ENCODE assay signal across 19 cellular contexts in the genomic region with DNA sequence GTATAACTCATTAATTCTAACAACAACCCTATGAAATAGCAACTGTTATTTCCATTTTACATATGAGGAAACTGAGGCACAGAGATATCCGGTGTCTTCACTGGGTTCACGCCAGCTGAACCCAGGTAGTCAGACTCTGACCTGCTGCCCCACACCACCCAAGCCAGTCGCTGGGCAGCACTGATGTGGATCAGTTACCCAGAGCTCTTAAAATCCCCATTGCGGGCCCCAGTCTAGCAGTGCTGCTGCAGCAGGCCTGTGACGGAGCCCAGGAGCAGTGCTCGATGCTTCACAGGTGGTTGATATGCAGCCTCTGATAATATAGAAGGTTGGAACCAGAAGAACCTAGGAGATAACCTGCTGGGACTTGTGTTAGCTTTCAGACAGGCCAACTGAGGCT.
"Had no signal": no experiment of that assay in that cellular context is flagged by ENCODE, and none has a peak within 500 bp of the region (broad histone marks: within the 10 kb centered on the region; RNA-seq: fewer than 3 reads in every experiment).

No MANE protein-coding gene starts in this region.

- H3K27ac ChIP-seq: SJCRH30 had no signal

- DNase-seq: IMR-90, Karpas-422, KG1, MG63, NCI-H1092, NCI-H1105 treated with DMSO at 0.1 percent for 48 hours, NCI-H1417 treated with DMSO at 0.1 percent for 48 hours, NCI-H146, NCI-H1694 treated with DMSO at 0.1 percent for 48 hours, NCI-H1930, NCI-H2081, NCI-H2107, NCI-H2227 treated with DMSO at 0.1 percent for 48 hours, NCI-H524, NCI-H526 treated with DMSO at 0.1 percent for 48 hours, NCI-H748 treated with DMSO at 0.1 percent for 48 hours, RPMI8226, SHP77 treated with DMSO at 0.1 percent for 48 hours, SJCRH30 had no signal
